ENCODE assay signal across 1 cellular context in the genomic region with DNA sequence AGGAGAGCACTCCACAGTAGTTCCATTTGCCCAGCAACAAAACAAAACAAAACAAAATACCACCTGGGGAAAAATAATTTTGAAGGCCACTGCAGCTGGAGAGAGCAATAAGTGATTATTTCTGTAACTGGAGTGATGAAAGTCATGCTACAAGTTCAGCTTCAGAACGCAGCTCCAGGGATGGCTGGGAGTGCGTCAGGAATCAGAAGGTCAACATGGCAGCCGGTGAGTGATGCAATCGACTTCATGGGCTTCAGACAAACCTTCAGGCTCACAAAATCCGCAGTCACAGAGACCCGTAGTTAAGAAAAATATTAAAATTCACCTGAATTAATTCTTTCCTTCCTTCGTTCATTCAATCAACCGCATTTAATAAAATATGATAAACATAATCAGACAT.
TF ChIP-seq lines count a peak whose summit lies in the region.

No MANE protein-coding gene starts in this region.

TF ChIP-seq in HepG2, 621 proteins besides CTCF, POLR2A, EP300 and RAD21:
- 0 out of 2 replicates have a peak, but pooled peaks have one; percentile 20 for TF ChIP-seq HOXA3 (CRISPR knock-in tag; IDR thresholded peaks at IDR 0.05)
- TF ChIP-seq BRCA1 (CRISPR knock-in tag; IDR thresholded peaks at IDR 0.05), result no peak
- no peak for TF ChIP-seq ZNF614 (CRISPR knock-in tag; IDR thresholded peaks at IDR 0.05; ENCODE audit: borderline replicate concordance)
- no peak for TF ChIP-seq ZNF552 (CRISPR knock-in tag; IDR thresholded peaks at IDR 0.05; ENCODE audit: borderline replicate concordance)
- TF ChIP-seq MEF2D (CRISPR knock-in tag; IDR thresholded peaks at IDR 0.05), result no peak
- TF ChIP-seq FOXO4 (CRISPR knock-in tag; conservative IDR thresholded peaks at IDR 0.05), result no peak
- TF ChIP-seq, protein P1, sequence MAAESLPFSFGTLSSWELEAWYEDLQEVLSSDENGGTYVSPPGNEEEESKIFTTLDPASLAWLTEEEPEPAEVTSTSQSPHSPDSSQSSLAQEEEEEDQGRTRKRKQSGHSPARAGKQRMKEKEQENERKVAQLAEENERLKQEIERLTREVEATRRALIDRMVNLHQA (CRISPR knock-in tag; IDR thresholded peaks at IDR 0.05), result no peak
- no peak for TF ChIP-seq SALL1 (CRISPR knock-in tag; IDR thresholded peaks at IDR 0.05)
- no peak for TF ChIP-seq RELA (CRISPR knock-in tag; IDR thresholded peaks at IDR 0.05)
- TF ChIP-seq ZBTB49 (CRISPR knock-in tag; IDR thresholded peaks at IDR 0.05; ENCODE audit: borderline replicate concordance), result no peak
- peak; percentile 41; the same call in 1 of the 2 replicates for TF ChIP-seq CEBPB (IDR thresholded peaks at IDR 0.05; ENCODE audit: borderline replicate concordance, low read depth, low read length)
- TF ChIP-seq GZF1 (CRISPR knock-in tag; IDR thresholded peaks at IDR 0.05), result no peak
- no peak for TF ChIP-seq MAFG (CRISPR knock-in tag; IDR thresholded peaks at IDR 0.05)
TF ChIP-seq in HepG2: peak in this region for 2.
